In genomic region chr22:38930512-38930911, GRCh38 we compare ENCODE assay signal across 38 cellular contexts. TPM values are rescaled to one million over a fixed set of nuclear protein-coding genes. Genes with fewer than 3 reads are reported as not detected.
"Had no signal": no experiment of that assay in that cellular context is flagged by ENCODE, and none has a peak within 500 bp of the region (broad histone marks: within the 10 kb centered on the region; RNA-seq: fewer than 3 reads in every experiment).

No MANE protein-coding gene starts in this region.

- H3K9me3 ChIP-seq: ascending aorta, Peyer's patch had no signal

- ATAC-seq: activated T-cell treated with anti-CD3 and anti-CD28 coated beads, Interleukin-2, amount 50 U/mL, for 72 hours; PC-3; SK-N-SH treated with all-trans-retinoic acid at 6 μM for 48 hours; T-cell had no signal

- H3K36me3 ChIP-seq: ascending aorta, cardiac muscle cell, Peyer's patch had no signal

- H3K27me3 ChIP-seq: ascending aorta, cardiac muscle cell, Peyer's patch had no signal

- H3K27ac ChIP-seq: ascending aorta, cardiac muscle cell, Peyer's patch, VCaP had no signal

- H3K4me3 ChIP-seq: ascending aorta, cardiac muscle cell, Peyer's patch had no signal

- DNase-seq: activated B cell treated with CpG ODN at 0.5 μM for 24 hours; activated CD4-positive, alpha-beta memory T cell treated with anti-CD3 and anti-CD28 coated beads for 36 hours; activated CD4-positive, alpha-beta T cell treated with anti-CD3 and anti-CD28 coated beads for 4 hours; activated CD4-positive, alpha-beta T cell treated with anti-CD3 and anti-CD28 coated beads, Interleukin-2, amount 50 U/mL, for 1 hour; activated CD4-positive, CD25-positive, alpha-beta regulatory T cell treated with anti-CD3 and anti-CD28 coated beads, Interleukin-2, amount 50 U/mL, for 72 hours; activated gamma-delta T cell; activated naive CD4-positive, alpha-beta T cell treated with Interleukin-2 at 50 U/mL for 16 hours; activated naive CD8-positive, alpha-beta T cell treated with anti-CD3 and anti-CD28 coated beads, Interleukin-2, amount 10 ng/mL, durations not matched to agents 7 days and 5 days; activated T-cell treated with anti-CD3 and anti-CD28 coated beads, Interleukin-2, amount 50 U/mL, for 1 hour; activated T-cell treated with anti-CD3 and anti-CD28 coated beads, Interleukin-2, amount 50 U/mL, for 72 hours; amygdala; NCI-H1092 treated with DMSO at 0.1 percent for 48 hours; NCI-H1417; NCI-H146; NCI-H187; NCI-H2029 treated with DMSO at 0.1 percent for 48 hours; NCI-H2107; NCI-H226; NCI-H446 treated with DMSO at 0.1 percent for 48 hours; NCI-H524; NCI-H69; NCI-H82; NK-92 treated with Interleukin-12 subunit alpha and Interleukin-12 subunit beta, amount 100 ng/mL, for 24 hours; PC-3; Peyer's patch; RPMI8226; SIG-M5; T-cell; T-helper 2 cell; T-helper 9 cell had no signal

RNA-seq across cellular contexts. Expression of gene APOBEC3A, which starts 26.9 kb away (rescaled TPM):
- total RNA-seq: activated B cell treated with CpG ODN at 0.5 μM for 24 hours; activated naive CD8-positive, alpha-beta T cell treated with anti-CD3 and anti-CD28 coated beads, Interleukin-2, amount 10 ng/mL, durations not matched to agents 7 days and 5 days; activated T-helper 2 cell treated with anti-CD3 and anti-CD28 coated beads, Interferon-gamma antibody, Interleukin-2, Interleukin-4, amounts not matched to agents 10 μg/mL and 5 μg/mL and 100 μg/mL, durations not matched to agents 14 hours and 24 hours and 36 hours; ascending aorta; cardiac muscle cell; chondrocyte; M059J; PC-3; SK-MEL-5; T-cell had no signal
- polyA plus RNA-seq: cardiac muscle cell had no signal
